In genomic region chr6:156010-156409, GRCh38 we compare ENCODE assay signal across 14 cellular contexts.
DNase-seq lines count a peak whose midpoint lies in the region; ATAC-seq and TF ChIP-seq lines count a peak whose summit lies in the region.
"Had no signal": no experiment of that assay in that cellular context is flagged by ENCODE, and none has a peak within 500 bp of the region (broad histone marks: within the 10 kb centered on the region; RNA-seq: fewer than 3 reads in every experiment).

No MANE protein-coding gene starts in this region.

- ATAC-seq in activated CD8-positive, alpha-beta memory T cell treated with anti-CD3 and anti-CD28 coated beads, Interleukin-2, amount 10 ng/mL, durations not matched to agents 7 days and 5 days: no peak
- no peak for ATAC-seq in activated CD8-positive, alpha-beta T cell treated with anti-CD3 and anti-CD28 coated beads, Interleukin-2, amount 10 ng/mL, durations not matched to agents 7 days and 5 days
- ATAC-seq in left ventricle myocardium superior: no peak

- intact Hi-C loops in left ventricle myocardium superior (cut with micrococcal nuclease): no loop called here
- intact Hi-C loops in A673 (cut with micrococcal nuclease; ENCODE audit: unreplicated experiment): no loop called here

- no peaks in the 10 kb centered on the region for H3K36me3 ChIP-seq in adipocyte (ENCODE audit: control insufficient read depth, insufficient read depth, low read length, severe bottlenecking)
- H3K36me3 ChIP-seq in smooth muscle cell (ENCODE audit: low read depth): no peaks in the 10 kb centered on the region
- no peaks in the 10 kb centered on the region for H3K36me3 ChIP-seq in A673 (ENCODE audit: insufficient read depth, low read length, poor library complexity, severe bottlenecking)
- H3K36me3 ChIP-seq: HAP-1 had no signal

- no peak for TF ChIP-seq CTCF in smooth muscle cell (IDR thresholded peaks at IDR 0.05; ENCODE audit: borderline replicate concordance, insufficient read depth, poor library complexity, severe bottlenecking)
- TF ChIP-seq CTCF in A673 (conservative IDR thresholded peaks at IDR 0.05; ENCODE audit: low read depth, low read length): no peak

- H3K4me1 ChIP-seq in adipocyte (ENCODE audit: control insufficient read depth, insufficient read depth, low read length) (peaks cover 33% of the 10 kb centered on the region), smooth muscle cell (ENCODE audit: low read depth) (peaks cover 5% of the 10 kb centered on the region), A673 (ENCODE audit: insufficient read depth, low read length, poor library complexity, severe bottlenecking) (no peaks in the 10 kb centered on the region)
- H3K4me1 ChIP-seq: HAP-1 had no signal

- peaks cover 2% of the 10 kb centered on the region for H3K36me3 Mint-ChIP-seq in activated CD8-positive, alpha-beta memory T cell treated with anti-CD3 and anti-CD28 coated beads, Interleukin-2, amount 10 ng/mL, durations not matched to agents 7 days and 5 days
- H3K36me3 Mint-ChIP-seq in activated CD8-positive, alpha-beta T cell treated with anti-CD3 and anti-CD28 coated beads, Interleukin-2, amount 10 ng/mL, durations not matched to agents 7 days and 5 days (ENCODE audit: low read depth): no peaks in the 10 kb centered on the region

- H3K27ac Mint-ChIP-seq in activated CD8-positive, alpha-beta memory T cell treated with anti-CD3 and anti-CD28 coated beads, Interleukin-2, amount 10 ng/mL, durations not matched to agents 7 days and 5 days: peak overlapping the region; percentile 63
- no peak overlapping the region for H3K27ac Mint-ChIP-seq in activated CD8-positive, alpha-beta T cell treated with anti-CD3 and anti-CD28 coated beads, Interleukin-2, amount 10 ng/mL, durations not matched to agents 7 days and 5 days
- H3K27ac Mint-ChIP-seq: B cell; CD4-positive, alpha-beta T cell had no signal

- H3K4me3 Mint-ChIP-seq in activated CD8-positive, alpha-beta memory T cell treated with anti-CD3 and anti-CD28 coated beads, Interleukin-2, amount 10 ng/mL, durations not matched to agents 7 days and 5 days: no peak overlapping the region
- no peak overlapping the region for H3K4me3 Mint-ChIP-seq in activated CD8-positive, alpha-beta T cell treated with anti-CD3 and anti-CD28 coated beads, Interleukin-2, amount 10 ng/mL, durations not matched to agents 7 days and 5 days
- H3K4me3 Mint-ChIP-seq: B cell; CD4-positive, alpha-beta T cell had no signal

- no peak overlapping the region for H3K9ac ChIP-seq in adipocyte (ENCODE audit: low read length)
- H3K9ac ChIP-seq in smooth muscle cell (ENCODE audit: low read depth): no peak overlapping the region

- H3K4me3 ChIP-seq in adipocyte (ENCODE audit: low read length) (peak overlapping the region; percentile 37), smooth muscle cell (no peak overlapping the region), A673 (ENCODE audit: low read depth, low read length, poor library complexity, severe bottlenecking) (no peak overlapping the region)
- H3K4me3 ChIP-seq: HAP-1 had no signal

- peak overlapping the region; percentile 40 for H3K4me2 ChIP-seq in smooth muscle cell

- H3K4me1 Mint-ChIP-seq in activated CD8-positive, alpha-beta memory T cell treated with anti-CD3 and anti-CD28 coated beads, Interleukin-2, amount 10 ng/mL, durations not matched to agents 7 days and 5 days: peaks cover 58% of the 10 kb centered on the region
- H3K4me1 Mint-ChIP-seq in activated CD8-positive, alpha-beta T cell treated with anti-CD3 and anti-CD28 coated beads, Interleukin-2, amount 10 ng/mL, durations not matched to agents 7 days and 5 days (ENCODE audit: low read depth): peaks cover 48% of the 10 kb centered on the region

- POLR2A ChIA-PET in activated CD8-positive, alpha-beta T cell treated with anti-CD3 and anti-CD28 coated beads, Interleukin-2, amount 10 ng/mL, durations not matched to agents 7 days and 5 days (lab: Charles Lee): interaction anchor here (1.7 kb wide), 1 partner anchor 25 kb away, joined by 4 read pairs; no protein-coding TSS in a partner anchor
- POLR2A ChIA-PET in A673 (lab: Charles Lee; ENCODE audit: low non-redundant PET): no interaction called here

- peaks cover 59% of the 10 kb centered on the region for H3K27me3 Mint-ChIP-seq in activated CD8-positive, alpha-beta memory T cell treated with anti-CD3 and anti-CD28 coated beads, Interleukin-2, amount 10 ng/mL, durations not matched to agents 7 days and 5 days
- H3K27me3 Mint-ChIP-seq in activated CD8-positive, alpha-beta T cell treated with anti-CD3 and anti-CD28 coated beads, Interleukin-2, amount 10 ng/mL, durations not matched to agents 7 days and 5 days (ENCODE audit: low read depth): peaks cover 49% of the 10 kb centered on the region

- no peak for DNase-seq in activated CD8-positive, alpha-beta memory T cell treated with anti-CD3 and anti-CD28 coated beads, Interleukin-2, amount 10 ng/mL, durations not matched to agents 7 days and 5 days
- no peak for DNase-seq in activated CD8-positive, alpha-beta memory T cell treated with anti-CD3 and anti-CD28 coated beads for 24 hours
- DNase-seq in M059J (ENCODE audit: low read depth) (peak; percentile 6), adipocyte (ENCODE audit: low read depth) (no peak), smooth muscle cell (lab: John Stamatoyannopoulos, UW; ENCODE audit: unreplicated experiment) (no peak), left ventricle myocardium superior (no peak), A673 (ENCODE audit: low spot score) (no peak)
- DNase-seq in activated CD8-positive, alpha-beta T cell treated with anti-CD3 and anti-CD28 coated beads, Interleukin-2, amount 10 ng/mL, durations not matched to agents 7 days and 5 days: no peak
- DNase-seq: C1 segment of cervical spinal cord; Calu3; CD4-positive, alpha-beta T cell; DMS 273 treated with DMSO at 0.1 percent for 48 hours had no signal

- WGBS in smooth muscle cell (ENCODE audit: low lambda C conversion rate): 73% methylated on average over 5 of the region's 5 CpGs

- H3K27ac ChIP-seq in smooth muscle cell (ENCODE audit: low read depth): peak overlapping the region; percentile 95
- H3K27ac ChIP-seq in A673 (ENCODE audit: low read depth, low read length, poor library complexity, severe bottlenecking): no peak overlapping the region

- no peaks in the 10 kb centered on the region for H4K20me1 ChIP-seq in smooth muscle cell (ENCODE audit: low read depth)

- no TSS peak for BruUV-seq in A673 (replicated peaks; lab: Mats Ljungman, UMichigan)

- peaks cover 19% of the 10 kb centered on the region for H3K27me3 ChIP-seq in adipocyte (replicated peaks; ENCODE audit: control insufficient read depth, insufficient read depth, low read length)
- no peaks in the 10 kb centered on the region for H3K27me3 ChIP-seq in smooth muscle cell (ENCODE audit: low read depth)
- H3K27me3 ChIP-seq in A673 (replicated peaks; ENCODE audit: insufficient read depth, low read depth, low read length, poor library complexity): no peaks in the 10 kb centered on the region

- H3K9me3 ChIP-seq in adipocyte (ENCODE audit: control insufficient read depth, low read length) (no peaks in the 10 kb centered on the region), smooth muscle cell (replicated peaks; ENCODE audit: low read depth) (no peaks in the 10 kb centered on the region), A673 (ENCODE audit: low read depth, low read length, poor library complexity, severe bottlenecking) (no peaks in the 10 kb centered on the region)
- H3K9me3 ChIP-seq: HAP-1 had no signal

- H2AFZ ChIP-seq in smooth muscle cell (ENCODE audit: low read depth): no peak overlapping the region

- H3K9me3 Mint-ChIP-seq in activated CD8-positive, alpha-beta memory T cell treated with anti-CD3 and anti-CD28 coated beads, Interleukin-2, amount 10 ng/mL, durations not matched to agents 7 days and 5 days (ENCODE audit: low read depth): no peaks in the 10 kb centered on the region
- no peaks in the 10 kb centered on the region for H3K9me3 Mint-ChIP-seq in activated CD8-positive, alpha-beta T cell treated with anti-CD3 and anti-CD28 coated beads, Interleukin-2, amount 10 ng/mL, durations not matched to agents 7 days and 5 days (ENCODE audit: insufficient read depth)
- H3K9me3 Mint-ChIP-seq: CD4-positive, alpha-beta T cell had no signal

- CTCF ChIA-PET in activated CD8-positive, alpha-beta memory T cell treated with anti-CD3 and anti-CD28 coated beads, Interleukin-2, amount 10 ng/mL, durations not matched to agents 7 days and 5 days (lab: Charles Lee): interaction anchor here (1.1 to 5.1 kb wide), 5 partner anchors 12 to 69 kb away, joined by 3 to 30 read pairs (median 4); no protein-coding TSS in a partner anchor
- CTCF ChIA-PET in activated CD8-positive, alpha-beta T cell treated with anti-CD3 and anti-CD28 coated beads, Interleukin-2, amount 10 ng/mL, durations not matched to agents 7 days and 5 days (lab: Charles Lee): interaction anchor here (1.2 to 4.6 kb wide), 3 partner anchors 11 to 25 kb away, joined by 4 to 24 read pairs (median 8); no protein-coding TSS in a partner anchor
- CTCF ChIA-PET in A673 (lab: Charles Lee): interaction anchor here (0.6 kb wide), 1 partner anchor 1230 kb away, joined by 8 read pairs; no protein-coding TSS in a partner anchor

- H3F3A ChIP-seq in smooth muscle cell (ENCODE audit: low read depth): peaks cover 11% of the 10 kb centered on the region

- H3K79me2 ChIP-seq in smooth muscle cell (ENCODE audit: low read depth): no peaks in the 10 kb centered on the region
